ENCODE assay signal across 8 cellular contexts in genomic region chr10:37856881-37857286, GRCh38. TPM values are rescaled to one million over a fixed set of nuclear protein-coding genes. Genes with fewer than 3 reads are reported as not detected.
DNase-seq lines count a peak whose midpoint lies in the region; ATAC-seq and TF ChIP-seq lines count a peak whose summit lies in the region.

No MANE protein-coding gene starts in this region.

- no peak for TF ChIP-seq CTCF in MCF 10A (IDR thresholded peaks at IDR 0.05; ENCODE audit: unreplicated experiment)

- ATAC-seq in GM18867 (IDR thresholded peaks at IDR 0.05; ENCODE audit: unreplicated experiment), result peak; percentile 24
- peak; percentile 8 for ATAC-seq in HG03064 (IDR thresholded peaks at IDR 0.05; ENCODE audit: low read depth, unreplicated experiment)
- ATAC-seq in left lobe of liver, result peak; percentile 23

- BruUV-seq in MCF 10A (replicated peaks; lab: Mats Ljungman, UMichigan), result no TSS peak

- peak overlapping the region; percentile 97 for H3K27ac Mint-ChIP-seq in MCF 10A (ENCODE audit: low read depth, unreplicated experiment)

- H3K27ac ChIP-seq in SJSA1, result 0 out of 2 replicates have a peak overlapping the region, but pooled peaks have one; percentile 92

- no peaks in the 10 kb centered on the region for H3K27me3 ChIP-seq in SJSA1 (replicated peaks)

- peaks cover 13% of the 10 kb centered on the region; the same call in 1 of the 2 replicates for H3K4me1 ChIP-seq in SJSA1 (replicated peaks)

- DNase-seq in AG08395 (ENCODE audit: low spot score) (peak; percentile 25), SJSA1 (ENCODE audit: low read depth in 1 of 2, low spot score in 2 of 2) (no peak), MCF 10A (ENCODE audit: unreplicated experiment) (no peak), left lobe of liver (ENCODE audit: low spot score) (no peak), NCI-H510A treated with DMSO at 0.1 percent for 48 hours (lab: John Stamatoyannopoulos, UW) (no peak)
- peak; percentile 1 for DNase-seq in stimulated activated CD8-positive, alpha-beta memory T cell treated with anti-CD3 and anti-CD28 coated beads, Interleukin-12 subunit alpha, Interleukin-12 subunit beta, amount 100 ng/mL, for 4 hours (ENCODE audit: low read depth)

- H3K4me3 Mint-ChIP-seq in MCF 10A (ENCODE audit: unreplicated experiment), result peak overlapping the region; percentile 78

- peaks cover 7% of the 10 kb centered on the region; the same call in 1 of the 2 replicates for H3K36me3 ChIP-seq in SJSA1

- H3K36me3 Mint-ChIP-seq in MCF 10A (ENCODE audit: insufficient read depth, unreplicated experiment), result peaks cover 9% of the 10 kb centered on the region

- peak overlapping the region; percentile 72 for H3K4me3 ChIP-seq in SJSA1

- H3K27me3 Mint-ChIP-seq in MCF 10A (ENCODE audit: insufficient read depth, unreplicated experiment), result no peaks in the 10 kb centered on the region

- CTCF ChIA-PET in MCF 10A (lab: Yijun Ruan, JAX), result interaction anchor here (0.7 kb wide), 1 partner anchor 189 kb away, joined by 3 read pairs; no protein-coding TSS in a partner anchor

- H3K9me3 ChIP-seq in SJSA1 (replicated peaks), result peaks cover 5% of the 10 kb centered on the region; the same call in 1 of the 2 replicates

- H3K9me3 Mint-ChIP-seq in MCF 10A (ENCODE audit: unreplicated experiment), result no peaks in the 10 kb centered on the region

- POLR2A ChIA-PET in MCF 10A (lab: Yijun Ruan, JAX), result interaction anchor here (0.8 to 3.4 kb wide), 6 partner anchors 9 to 197 kb away, joined by 3 to 26 read pairs (median 6); partner anchors contain the start of genes ZNF25 and ZNF33A

- peaks cover 16% of the 10 kb centered on the region for H3K4me1 Mint-ChIP-seq in MCF 10A (ENCODE audit: insufficient read depth, unreplicated experiment)

- intact Hi-C loops in MCF 10A (cut with micrococcal nuclease), result loop anchor here (5.0 kb wide), 2 partner anchors 120 to 1940 kb away; partner anchors contain the start of gene ZNF25

RNA-seq across cellular contexts. Expression of gene ZNF248, which starts 0.5 kb away (rescaled TPM):
- 7.8 and 11.1 TPM in 2 replicates for total RNA-seq in SJSA1 (2014; rRNA removed; shearing (Covaris generic))
- total RNA-seq in MCF 10A (2022) (5.7 and 10.0 TPM in 2 replicates), left lobe of liver (4.2 TPM)

Comparison
In these comparisons a context has a peak if more than half of its experiments do, and no peak if none do; other contexts are left out.
1. DNase-seq: peak in AG08395 (single experiment) and stimulated activated CD8-positive, alpha-beta memory T cell treated with anti-CD3 and anti-CD28 coated beads, Interleukin-12 subunit alpha, Interleukin-12 subunit beta, amount 100 ng/mL, for 4 hours (single experiment); none in SJSA1 (0 of 2), MCF 10A (single experiment), left lobe of liver (single experiment) and NCI-H510A treated with DMSO at 0.1 percent for 48 hours (single experiment).
2. Peak in every context shown above with its lines, with median percentiles within 50 percentile points of each other: ATAC-seq.